Comparison of ENCODE assay signal across 15 cellular contexts in the genomic region with DNA sequence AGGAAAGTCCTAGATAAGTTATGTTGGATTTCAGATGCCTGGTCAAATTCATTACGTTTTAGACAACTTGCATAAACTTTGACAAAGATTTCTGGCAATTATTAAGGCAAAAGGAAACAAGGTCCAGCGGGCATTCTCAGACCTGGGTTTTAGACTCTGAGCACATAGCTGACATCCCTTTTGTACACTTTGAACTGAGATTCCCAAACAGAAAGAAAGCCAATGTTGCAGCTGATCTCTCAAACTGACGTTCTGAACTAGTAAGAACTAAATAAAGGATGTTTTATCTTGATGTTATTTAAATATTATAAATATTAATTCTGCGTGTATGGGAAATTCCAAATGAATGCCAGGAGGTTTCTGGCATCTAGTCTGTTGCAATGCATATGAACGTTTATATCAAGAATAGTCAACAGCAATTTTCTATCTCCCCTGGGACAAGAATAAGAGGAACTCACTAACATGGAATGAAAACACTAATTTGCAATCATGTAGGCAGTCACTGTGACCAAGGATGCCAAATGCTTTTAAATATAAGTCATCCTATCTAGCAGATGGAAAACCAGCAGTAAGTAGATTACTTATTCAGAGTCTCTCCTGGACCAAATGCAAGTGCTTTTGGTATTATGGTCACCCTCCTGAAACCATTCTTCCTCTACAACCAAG.
DNase-seq lines count a peak whose midpoint lies in the region; ATAC-seq and TF ChIP-seq lines count a peak whose summit lies in the region.
"Had no signal": no experiment of that assay in that cellular context is flagged by ENCODE, and none has a peak within 500 bp of the region (broad histone marks: within the 10 kb centered on the region; RNA-seq: fewer than 3 reads in every experiment).

No MANE protein-coding gene starts in this region.

- intact Hi-C loops in CD4-positive, alpha-beta T cell (cut with DNase I, micrococcal nuclease), result no loop called here

- no peaks in the 10 kb centered on the region for H3K27me3 Mint-ChIP-seq in activated naive CD4-positive, alpha-beta T cell treated with anti-CD3 and anti-CD28 coated beads, Interleukin-2, amount 10 ng/mL, durations not matched to agents 7 days and 5 days
- H3K27me3 Mint-ChIP-seq in CD4-positive, alpha-beta T cell, result peaks cover 5% of the 10 kb centered on the region
- H3K27me3 Mint-ChIP-seq: activated CD4-positive, alpha-beta memory T cell treated with anti-CD3 and anti-CD28 coated beads, Interleukin-2, amount 10 ng/mL, durations not matched to agents 7 days and 5 days had no signal

- no peak for TF ChIP-seq CTCF in choroid plexus epithelial cell (conservative IDR thresholded peaks at IDR 0.05; ENCODE audit: low read depth, low read length)
- TF ChIP-seq CTCF in osteoblast (IDR thresholded peaks at IDR 0.05; ENCODE audit: extremely low read depth, low read depth, low read length), result no peak
- no peak for TF ChIP-seq CTCF in foreskin keratinocyte (conservative IDR thresholded peaks at IDR 0.05)
- no peak for TF ChIP-seq CTCF in CD4-positive, alpha-beta T cell (IDR thresholded peaks at IDR 0.05)

- no peaks in the 10 kb centered on the region for H3K9me3 Mint-ChIP-seq in activated naive CD4-positive, alpha-beta T cell treated with anti-CD3 and anti-CD28 coated beads, Interleukin-2, amount 10 ng/mL, durations not matched to agents 7 days and 5 days
- H3K9me3 Mint-ChIP-seq in CD4-positive, alpha-beta T cell, result no peaks in the 10 kb centered on the region
- H3K9me3 Mint-ChIP-seq: activated CD4-positive, alpha-beta memory T cell treated with anti-CD3 and anti-CD28 coated beads, Interleukin-2, amount 10 ng/mL, durations not matched to agents 7 days and 5 days; nephron progenitor cell; T-helper 2 cell treated with Interferon-gamma antibody and Interleukin-4, amounts not matched to agents 5 μg/mL and 100 μg/mL, for 36 hours had no signal

- no peak overlapping the region for H3K27ac Mint-ChIP-seq in activated naive CD4-positive, alpha-beta T cell treated with anti-CD3 and anti-CD28 coated beads, Interleukin-2, amount 10 ng/mL, durations not matched to agents 7 days and 5 days
- H3K27ac Mint-ChIP-seq in CD4-positive, alpha-beta T cell, result no peak overlapping the region
- H3K27ac Mint-ChIP-seq: activated CD4-positive, alpha-beta memory T cell treated with anti-CD3 and anti-CD28 coated beads, Interleukin-2, amount 10 ng/mL, durations not matched to agents 7 days and 5 days; nephron progenitor cell; T-helper 2 cell treated with Interferon-gamma antibody and Interleukin-4, amounts not matched to agents 5 μg/mL and 100 μg/mL, for 36 hours had no signal

- H3K36me3 Mint-ChIP-seq in activated naive CD4-positive, alpha-beta T cell treated with anti-CD3 and anti-CD28 coated beads, Interleukin-2, amount 10 ng/mL, durations not matched to agents 7 days and 5 days, result no peaks in the 10 kb centered on the region
- H3K36me3 Mint-ChIP-seq in CD4-positive, alpha-beta T cell (ENCODE audit: low read depth), result no peaks in the 10 kb centered on the region

- H3K27ac ChIP-seq in osteoblast (ENCODE audit: low read depth, low read length), result peak overlapping the region; percentile 97
- no peak overlapping the region for H3K27ac ChIP-seq in foreskin keratinocyte
- no peak overlapping the region for H3K27ac ChIP-seq in CD4-positive, alpha-beta T cell (ENCODE audit: low read depth, low read length)
- H3K27ac ChIP-seq: skin epidermis had no signal

- POLR2A ChIA-PET in CD4-positive, alpha-beta T cell (lab: Charles Lee), result no interaction called here

- H3K9me3 ChIP-seq in MG63 (no peaks in the 10 kb centered on the region), osteoblast (ENCODE audit: low read depth, low read length) (no peaks in the 10 kb centered on the region)
- H3K9me3 ChIP-seq in CD4-positive, alpha-beta T cell (ENCODE audit: control insufficient read depth, low read length), result no peaks in the 10 kb centered on the region

- H2AFZ ChIP-seq in osteoblast (ENCODE audit: low read length), result no peak overlapping the region

- peak overlapping the region; percentile 64 for H3K4me2 ChIP-seq in osteoblast (ENCODE audit: insufficient read depth, low read length)

- CTCF ChIA-PET in activated naive CD4-positive, alpha-beta T cell treated with anti-CD3 and anti-CD28 coated beads, Interleukin-2, amount 10 ng/mL, durations not matched to agents 7 days and 5 days (lab: Charles Lee), result no interaction called here
- CTCF ChIA-PET in CD4-positive, alpha-beta T cell (lab: Charles Lee), result no interaction called here

- no peaks in the 10 kb centered on the region; the same call in 1 of the 2 replicates for H3K36me3 ChIP-seq in MG63
- no peaks in the 10 kb centered on the region for H3K36me3 ChIP-seq in osteoblast (ENCODE audit: insufficient read depth, low read length)

- H3K4me1 ChIP-seq in osteoblast (ENCODE audit: insufficient read depth, low read length) (peaks cover 32% of the 10 kb centered on the region), foreskin keratinocyte (no peaks in the 10 kb centered on the region)

- H4K20me1 ChIP-seq in osteoblast (ENCODE audit: insufficient read depth, low read length), result no peaks in the 10 kb centered on the region

- peak; percentile 72 for DNase-seq in DMS79 (lab: John Stamatoyannopoulos, UW)
- peak; percentile 16 for DNase-seq in MG63
- peak; percentile 92 for DNase-seq in choroid plexus epithelial cell (ENCODE audit: low read depth)
- peak; percentile 85 for DNase-seq in osteoblast (ENCODE audit: insufficient read length, low spot score, missing footprints)
- no peak for DNase-seq in activated naive CD4-positive, alpha-beta T cell treated with anti-CD3 and anti-CD28 coated beads, Interleukin-2, amount 10 ng/mL, durations not matched to agents 7 days and 5 days
- no peak for DNase-seq in foreskin keratinocyte
- DNase-seq in CD4-positive, alpha-beta T cell, result no peak
- DNase-seq: activated CD4-positive, alpha-beta memory T cell treated with anti-CD3 and anti-CD28 coated beads, Interleukin-2, amount 10 ng/mL, durations not matched to agents 7 days and 5 days; activated naive CD4-positive, alpha-beta T cell; foreskin melanocyte; KBM-7; kidney; nephron progenitor cell had no signal

- H3K4me3 ChIP-seq in MG63 (no peak overlapping the region), choroid plexus epithelial cell (ENCODE audit: low read depth, low read length) (no peak overlapping the region), osteoblast (ENCODE audit: insufficient read depth, low read length) (peak overlapping the region; percentile 4)
- H3K4me3 ChIP-seq: skin epidermis had no signal

- H3K27me3 ChIP-seq in MG63, result no peaks in the 10 kb centered on the region
- no peaks in the 10 kb centered on the region for H3K27me3 ChIP-seq in osteoblast (ENCODE audit: insufficient read depth, low read length)
- H3K27me3 ChIP-seq in foreskin keratinocyte, result no peaks in the 10 kb centered on the region
- no peaks in the 10 kb centered on the region for H3K27me3 ChIP-seq in CD4-positive, alpha-beta T cell (ENCODE audit: control insufficient read depth, insufficient read depth, low read length)

- ATAC-seq in foreskin keratinocyte, result no peak
- no peak for ATAC-seq in CD4-positive, alpha-beta T cell (ENCODE audit: poor library complexity)

- no peak overlapping the region for H3K4me3 Mint-ChIP-seq in activated naive CD4-positive, alpha-beta T cell treated with anti-CD3 and anti-CD28 coated beads, Interleukin-2, amount 10 ng/mL, durations not matched to agents 7 days and 5 days
- no peak overlapping the region for H3K4me3 Mint-ChIP-seq in CD4-positive, alpha-beta T cell
- H3K4me3 Mint-ChIP-seq: activated CD4-positive, alpha-beta memory T cell treated with anti-CD3 and anti-CD28 coated beads, Interleukin-2, amount 10 ng/mL, durations not matched to agents 7 days and 5 days; nephron progenitor cell; T-helper 2 cell treated with Interferon-gamma antibody and Interleukin-4, amounts not matched to agents 5 μg/mL and 100 μg/mL, for 36 hours had no signal

- H3K79me2 ChIP-seq in osteoblast (ENCODE audit: insufficient read depth, low read length), result peaks cover 2% of the 10 kb centered on the region

- no peaks in the 10 kb centered on the region for H3K4me1 Mint-ChIP-seq in activated naive CD4-positive, alpha-beta T cell treated with anti-CD3 and anti-CD28 coated beads, Interleukin-2, amount 10 ng/mL, durations not matched to agents 7 days and 5 days
- H3K4me1 Mint-ChIP-seq in CD4-positive, alpha-beta T cell (ENCODE audit: low read depth), result no peaks in the 10 kb centered on the region
- H3K4me1 Mint-ChIP-seq: activated CD4-positive, alpha-beta memory T cell treated with anti-CD3 and anti-CD28 coated beads, Interleukin-2, amount 10 ng/mL, durations not matched to agents 7 days and 5 days had no signal

Comparison
In these comparisons a context has a peak if more than half of its experiments do, and no peak if none do; other contexts are left out.
1. DNase-seq: peak in DMS79 (single experiment), MG63 (single experiment), choroid plexus epithelial cell (single experiment) and osteoblast (single experiment); none in activated naive CD4-positive, alpha-beta T cell treated with anti-CD3 and anti-CD28 coated beads, Interleukin-2, amount 10 ng/mL, durations not matched to agents 7 days and 5 days (single experiment), foreskin keratinocyte (0 of 2) and CD4-positive, alpha-beta T cell (0 of 10).